Comparison of ENCODE assay signal across 18 cellular contexts in the genomic region with DNA sequence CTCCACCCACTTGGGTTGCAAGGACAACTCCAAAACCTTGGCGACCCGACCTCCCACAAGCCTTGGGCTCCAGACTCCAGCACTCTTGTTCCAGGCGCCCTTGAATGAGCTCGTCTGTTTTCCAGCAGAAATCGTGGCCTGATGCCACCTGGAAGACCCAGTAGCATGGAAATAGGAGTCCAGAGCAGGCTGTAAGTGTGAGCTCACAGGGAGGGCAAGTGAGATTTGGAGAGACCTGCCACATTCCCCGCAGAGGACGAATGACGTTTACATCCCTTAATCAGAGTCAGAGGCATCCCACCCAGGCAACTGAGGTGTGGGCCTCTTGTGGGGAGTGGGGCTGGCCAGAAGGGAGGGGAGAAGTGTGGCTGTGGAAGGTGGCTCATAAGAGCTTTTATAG.
A peak's percentile ranks its signal among the peaks of the same experiment; 100 is the strongest.
DNase-seq lines count a peak whose midpoint lies in the region; ATAC-seq and TF ChIP-seq lines count a peak whose summit lies in the region.
"Had no signal": no experiment of that assay in that cellular context is flagged by ENCODE, and none has a peak within 500 bp of the region (broad histone marks: within the 10 kb centered on the region; RNA-seq: fewer than 3 reads in every experiment).

No MANE protein-coding gene starts in this region.

- intact Hi-C loops in left ventricle myocardium inferior (cut with micrococcal nuclease) (no loop called here), sciatic nerve (cut with DNase I) (no loop called here), esophagus muscularis mucosa (cut with DNase I) (no loop called here), esophagus squamous epithelium (cut with DNase I) (no loop called here)

- H3K27ac Mint-ChIP-seq in brain, result peak overlapping the region in 3 of 5 experiments; percentile 69 to 97 (median 85)
- H3K27ac Mint-ChIP-seq: B cell had no signal

- H3F3A ChIP-seq in GM23248 (ENCODE audit: insufficient read depth), result peaks cover 25% of the 10 kb centered on the region

- H3K9ac ChIP-seq in GM23248, result no peak overlapping the region

- H3K4me1 Mint-ChIP-seq in brain, result peaks cover 69% of the 10 kb centered on the region
- H3K4me1 Mint-ChIP-seq: B cell had no signal

- H3K4me1 ChIP-seq in GM23248 (ENCODE audit: insufficient read depth) (peaks cover 24% of the 10 kb centered on the region), left ventricle myocardium inferior (peaks cover 13% of the 10 kb centered on the region), esophagus muscularis mucosa (peaks cover 0 to 14% (median 3%) of the 10 kb centered on the region in 4 donors), esophagus squamous epithelium (peaks cover 10 to 69% (median 13%) of the 10 kb centered on the region in 3 donors)

- H3K4me3 ChIP-seq in GM23248, result no peak overlapping the region
- H3K4me3 ChIP-seq in left ventricle myocardium inferior, result no peak overlapping the region
- no peak overlapping the region for H3K4me3 ChIP-seq in esophagus muscularis mucosa
- no peak overlapping the region for H3K4me3 ChIP-seq in esophagus squamous epithelium
- H3K4me3 ChIP-seq: PC-9, upper lobe of left lung had no signal

- no peak for TF ChIP-seq EP300 in esophagus muscularis mucosa (IDR thresholded peaks at IDR 0.05)

- in situ Hi-C loops in GM23248 (cut with MboI), result no loop called here

- no peaks in the 10 kb centered on the region for H3K79me2 ChIP-seq in GM23248 (ENCODE audit: insufficient read depth)

- H3K9me3 Mint-ChIP-seq in brain, result peaks cover 0 to 5% (median 0%) of the 10 kb centered on the region in 5 experiments

- peak overlapping the region; percentile 4 for H3K4me2 ChIP-seq in GM23248 (ENCODE audit: unreplicated experiment)
- H3K4me2 ChIP-seq: PC-9 had no signal

- ATAC-seq in sciatic nerve, result peak; percentile 69
- ATAC-seq: left colon had no signal

- WGBS in GM23248 (ENCODE audit: low coverage in 1 of 2, low lambda C conversion rate in 2 of 2, missing lambda C conversion rate in 2 of 2), 2 experiments, result 21% methylated on average over 8 of the region's 8 CpGs
- 65% methylated on average over 8 of the region's 8 CpGs for WGBS in esophagus muscularis mucosa
- WGBS in esophagus squamous epithelium, 2 donors, result 51 to 67% methylated on average over 5 to 7 of the region's 8 CpGs

- H3K4me3 Mint-ChIP-seq in brain, result peak overlapping the region in 2 of 5 experiments; percentile 7 to 74
- H3K4me3 Mint-ChIP-seq: B cell had no signal

- no peak overlapping the region for H2AFZ ChIP-seq in GM23248
- H2AFZ ChIP-seq: PC-9 had no signal

- no peak for TF ChIP-seq POLR2A in esophagus muscularis mucosa (IDR thresholded peaks at IDR 0.05; ENCODE audit: low read depth)
- no peak for TF ChIP-seq POLR2A in esophagus squamous epithelium (IDR thresholded peaks at IDR 0.05)

- no peaks in the 10 kb centered on the region for H3K9me2 ChIP-seq in GM23248 (ENCODE audit: insufficient read depth)

- H3K9me3 ChIP-seq in GM23248 (ENCODE audit: low read depth) (no peaks in the 10 kb centered on the region), left ventricle myocardium inferior (replicated peaks) (no peaks in the 10 kb centered on the region), esophagus muscularis mucosa (no peaks in the 10 kb centered on the region), esophagus squamous epithelium (no peaks in the 10 kb centered on the region)
- H3K9me3 ChIP-seq: upper lobe of left lung had no signal

- H3K36me3 ChIP-seq in GM23248 (ENCODE audit: low read depth) (no peaks in the 10 kb centered on the region), left ventricle myocardium inferior (no peaks in the 10 kb centered on the region), esophagus muscularis mucosa (no peaks in the 10 kb centered on the region), esophagus squamous epithelium (no peaks in the 10 kb centered on the region)
- H3K36me3 ChIP-seq: upper lobe of left lung had no signal

- H4K20me1 ChIP-seq in GM23248 (ENCODE audit: insufficient read depth), result no peaks in the 10 kb centered on the region

- TF ChIP-seq CTCF in brain (conservative IDR thresholded peaks at IDR 0.05) (no peak), left ventricle myocardium inferior (IDR thresholded peaks at IDR 0.05; ENCODE audit: borderline replicate concordance) (no peak), esophagus muscularis mucosa (IDR thresholded peaks at IDR 0.05) (no peak), esophagus squamous epithelium (IDR thresholded peaks at IDR 0.05) (no peak)

- H3K27ac ChIP-seq in GM23248 (no peak overlapping the region), left ventricle myocardium inferior (replicated peaks) (peak overlapping the region; percentile 16), esophagus muscularis mucosa (replicated peaks in 1 of 4) (no peak overlapping the region), esophagus squamous epithelium (peak overlapping the region in 1 of 4 donors; percentile 27)
- H3K27ac ChIP-seq: epithelial cell of prostate, PC-9, upper lobe of left lung, VCaP had no signal

- no peaks in the 10 kb centered on the region for H3K27me3 ChIP-seq in GM23248 (replicated peaks; ENCODE audit: insufficient read depth)
- H3K27me3 ChIP-seq in left ventricle myocardium inferior (ENCODE audit: low read depth), result peaks cover 31% of the 10 kb centered on the region
- no peaks in the 10 kb centered on the region for H3K27me3 ChIP-seq in esophagus muscularis mucosa
- H3K27me3 ChIP-seq in esophagus squamous epithelium, result no peaks in the 10 kb centered on the region
- H3K27me3 ChIP-seq: upper lobe of left lung had no signal

- H3K36me3 Mint-ChIP-seq in brain, result peaks cover 4% of the 10 kb centered on the region

- H3K27me3 Mint-ChIP-seq in brain, result no peaks in the 10 kb centered on the region

- no peak for DNase-seq in GM23248
- DNase-seq in left ventricle myocardium inferior, result peak; percentile 52
- DNase-seq in sciatic nerve (ENCODE audit: low spot score), result peak; percentile 76
- DNase-seq in esophagus muscularis mucosa (ENCODE audit: extremely low spot score), result no peak
- no peak for DNase-seq in NOMO-1 (lab: John Stamatoyannopoulos, UW; ENCODE audit: unreplicated experiment in 2 of 2)
- no peak for DNase-seq in esophagus squamous epithelium (lab: John Stamatoyannopoulos, UW)
- no peak for DNase-seq in NCI-H524 treated with DMSO at 0.1 percent for 48 hours (lab: John Stamatoyannopoulos, UW)
- DNase-seq: activated gamma-delta T cell, Karpas-422, left colon, NCI-H1417, NCI-H226, PC-9, upper lobe of left lung had no signal

Comparison
In these comparisons a context has a peak if more than half of its experiments do, and no peak if none do; other contexts are left out.
1. DNase-seq: peak in left ventricle myocardium inferior (single experiment) and sciatic nerve (single experiment); none in GM23248 (single experiment), esophagus muscularis mucosa (single experiment), NOMO-1 (0 of 2), esophagus squamous epithelium (single experiment) and NCI-H524 treated with DMSO at 0.1 percent for 48 hours (single experiment).